ENCODE assay signal across 8 cellular contexts in genomic region chr7:24980695-24981543, GRCh38. TPM values are rescaled to one million over a fixed set of nuclear protein-coding genes. Genes with fewer than 3 reads are reported as not detected.
DNase-seq lines count a peak whose midpoint lies in the region; ATAC-seq and TF ChIP-seq lines count a peak whose summit lies in the region.

No MANE protein-coding gene starts in this region.

- CTCF ChIA-PET in CD8-positive, alpha-beta memory T cell (lab: Charles Lee) = interaction anchor here (0.5 to 7.3 kb wide), 24 partner anchors 9 to 169 kb away, joined by 3 to 86 read pairs (median 4); no protein-coding TSS in a partner anchor
- CTCF ChIA-PET in activated CD4-positive, alpha-beta T cell treated with anti-CD3 and anti-CD28 coated beads, Interleukin-2, amount 10 ng/mL, durations not matched to agents 7 days and 5 days (lab: Charles Lee) = interaction anchor here (0.6 to 4.0 kb wide), 14 partner anchors 10 to 169 kb away, joined by 3 to 27 read pairs (median 4); no protein-coding TSS in a partner anchor

- H3K9ac ChIP-seq in HUES48 (ENCODE audit: low read depth, low read length) (no peak overlapping the region), neural cell (ENCODE audit: low read length) (peak overlapping the region; percentile 60)

- no peaks in the 10 kb centered on the region for H3K36me3 ChIP-seq in CD8-positive, alpha-beta memory T cell (ENCODE audit: insufficient read depth, low read length)
- H3K36me3 ChIP-seq in HUES48 (ENCODE audit: control insufficient read depth, insufficient read depth, low read length) (no peaks in the 10 kb centered on the region), neural cell (ENCODE audit: insufficient read depth, low read length) (no peaks in the 10 kb centered on the region)

- peaks cover 0 to 17% (median 0%) of the 10 kb centered on the region in 3 donors for H3K36me3 Mint-ChIP-seq in CD8-positive, alpha-beta memory T cell
- H3K36me3 Mint-ChIP-seq in activated CD4-positive, alpha-beta T cell treated with anti-CD3 and anti-CD28 coated beads, Interleukin-2, amount 10 ng/mL, durations not matched to agents 7 days and 5 days (ENCODE audit: low read depth) = peaks cover 20% of the 10 kb centered on the region

- H3K27me3 ChIP-seq in CD8-positive, alpha-beta memory T cell (ENCODE audit: insufficient read depth, low read length, poor library complexity, severe bottlenecking) = no peaks in the 10 kb centered on the region
- H3K27me3 ChIP-seq in HUES48 (ENCODE audit: control insufficient read depth, insufficient read depth, low read length) = peaks cover 39% of the 10 kb centered on the region
- peaks cover 48% of the 10 kb centered on the region for H3K27me3 ChIP-seq in neural cell (ENCODE audit: insufficient read depth, low read depth, low read length)

- no peaks in the 10 kb centered on the region for H4K20me1 ChIP-seq in neural cell (ENCODE audit: insufficient read depth)

- peak in 1 of 5 donors; percentile 13 for DNase-seq in CD8-positive, alpha-beta memory T cell
- DNase-seq in activated CD4-positive, alpha-beta T cell treated with anti-CD3 and anti-CD28 coated beads, Interleukin-2, amount 10 ng/mL, durations not matched to agents 7 days and 5 days = peak; percentile 58
- DNase-seq in fibroblast of mammary gland (ENCODE audit: low read depth) (peak; percentile 44), cerebellar nuclear complex (lab: John Stamatoyannopoulos, UW) (no peak)

- H3K4me1 ChIP-seq in CD8-positive, alpha-beta memory T cell (ENCODE audit: insufficient read depth, low read length) = peaks cover 40% of the 10 kb centered on the region
- peaks cover 43% of the 10 kb centered on the region for H3K4me1 ChIP-seq in HUES48 (ENCODE audit: control insufficient read depth, insufficient read depth, low read length)

- POLR2A ChIA-PET in CD8-positive, alpha-beta memory T cell (lab: Charles Lee) = interaction anchor here (0.5 to 4.7 kb wide), 7 partner anchors 48 to 1403 kb away, joined by 3 to 51 read pairs (median 6); no protein-coding TSS in a partner anchor
- POLR2A ChIA-PET in activated CD4-positive, alpha-beta T cell treated with anti-CD3 and anti-CD28 coated beads, Interleukin-2, amount 10 ng/mL, durations not matched to agents 7 days and 5 days (lab: Charles Lee) = interaction anchor here (0.6 to 1.0 kb wide), 2 partner anchors 126 to 160 kb away, joined by 3 to 5 read pairs; no protein-coding TSS in a partner anchor

- ATAC-seq in GM21381 (IDR thresholded peaks at IDR 0.05; ENCODE audit: unreplicated experiment) (peak; percentile 10), GM18870 (IDR thresholded peaks at IDR 0.05; ENCODE audit: unreplicated experiment) (no peak)

- TF ChIP-seq RAD21 in neural cell (conservative IDR thresholded peaks at IDR 0.05) = peak; percentile 8

- peak overlapping the region; percentile 79 to 99 (median 96) for H3K27ac Mint-ChIP-seq in CD8-positive, alpha-beta memory T cell
- peak overlapping the region; percentile 93 for H3K27ac Mint-ChIP-seq in activated CD4-positive, alpha-beta T cell treated with anti-CD3 and anti-CD28 coated beads, Interleukin-2, amount 10 ng/mL, durations not matched to agents 7 days and 5 days

- no peaks in the 10 kb centered on the region for H3K79me2 ChIP-seq in neural cell (replicated peaks; ENCODE audit: insufficient read depth, low read length)

- H3K9me2 ChIP-seq in neural cell (ENCODE audit: insufficient read depth, low read length) = no peaks in the 10 kb centered on the region

- peak overlapping the region; percentile 87 to 99 (median 97) for H3K4me3 Mint-ChIP-seq in CD8-positive, alpha-beta memory T cell
- H3K4me3 Mint-ChIP-seq in activated CD4-positive, alpha-beta T cell treated with anti-CD3 and anti-CD28 coated beads, Interleukin-2, amount 10 ng/mL, durations not matched to agents 7 days and 5 days = peak overlapping the region; percentile 92

- no peaks in the 10 kb centered on the region for H3K27me3 Mint-ChIP-seq in CD8-positive, alpha-beta memory T cell
- peaks cover 8% of the 10 kb centered on the region for H3K27me3 Mint-ChIP-seq in activated CD4-positive, alpha-beta T cell treated with anti-CD3 and anti-CD28 coated beads, Interleukin-2, amount 10 ng/mL, durations not matched to agents 7 days and 5 days

- H2AFZ ChIP-seq in neural cell (ENCODE audit: low read depth, low read length) = peak overlapping the region; percentile 57

- no peaks in the 10 kb centered on the region for H3K9me3 ChIP-seq in CD8-positive, alpha-beta memory T cell (ENCODE audit: low read length)
- H3K9me3 ChIP-seq in HUES48 (ENCODE audit: control insufficient read depth, insufficient read depth, low read length) (0 out of 2 replicates have a peak, but pooled peaks cover 4% of the 10 kb centered on the region), neural cell (ENCODE audit: low read length) (no peaks in the 10 kb centered on the region)

- TF ChIP-seq CTCF in fibroblast of mammary gland (conservative IDR thresholded peaks at IDR 0.05; ENCODE audit: control insufficient read depth, insufficient read depth, low read depth, low read length) (no peak), neural cell (IDR thresholded peaks at IDR 0.05; ENCODE audit: poor library complexity, severe bottlenecking) (no peak)

- peaks cover 43 to 55% (median 55%) of the 10 kb centered on the region in 3 donors for H3K4me1 Mint-ChIP-seq in CD8-positive, alpha-beta memory T cell
- H3K4me1 Mint-ChIP-seq in activated CD4-positive, alpha-beta T cell treated with anti-CD3 and anti-CD28 coated beads, Interleukin-2, amount 10 ng/mL, durations not matched to agents 7 days and 5 days = peaks cover 53% of the 10 kb centered on the region

- H3K4me2 ChIP-seq in neural cell (ENCODE audit: low read length) = peak overlapping the region; percentile 33

- no peaks in the 10 kb centered on the region for H3K9me3 Mint-ChIP-seq in CD8-positive, alpha-beta memory T cell
- no peaks in the 10 kb centered on the region for H3K9me3 Mint-ChIP-seq in activated CD4-positive, alpha-beta T cell treated with anti-CD3 and anti-CD28 coated beads, Interleukin-2, amount 10 ng/mL, durations not matched to agents 7 days and 5 days

- H3K4me3 ChIP-seq in CD8-positive, alpha-beta memory T cell (ENCODE audit: low read length) = peak overlapping the region; percentile 96
- H3K4me3 ChIP-seq in HUES48 (ENCODE audit: low read depth, low read length) (peak overlapping the region; percentile 73), fibroblast of mammary gland (ENCODE audit: control insufficient read depth, low read depth, low read length) (peak overlapping the region; percentile 71), neural cell (ENCODE audit: low read length) (peak overlapping the region; percentile 89)

- no peak for TF ChIP-seq EP300 in neural cell (conservative IDR thresholded peaks at IDR 0.05; ENCODE audit: poor library complexity, severe bottlenecking)

- H3F3A ChIP-seq in neural cell (ENCODE audit: insufficient read depth, low read length, poor library complexity, severe bottlenecking) = no peaks in the 10 kb centered on the region

- peak overlapping the region; percentile 87 for H3K27ac ChIP-seq in CD8-positive, alpha-beta memory T cell (ENCODE audit: low read depth, low read length)
- H3K27ac ChIP-seq in HUES48 (ENCODE audit: low read depth, low read length) = peak overlapping the region; percentile 36
- no peak overlapping the region for H3K27ac ChIP-seq in neural cell (ENCODE audit: low read length)

TF ChIP-seq in neural cell, 6 proteins besides CTCF, POLR2A, EP300 and RAD21:
- no peak for TF ChIP-seq REST (IDR thresholded peaks at IDR 0.05; ENCODE audit: borderline replicate concordance)
- no peak for TF ChIP-seq EZH2 (IDR thresholded peaks at IDR 0.05; ENCODE audit: borderline replicate concordance, insufficient read depth, low read length, poor library complexity, severe bottlenecking)
- no peak for TF ChIP-seq TAF1 (IDR thresholded peaks at IDR 0.05; ENCODE audit: low read depth)
- no peak for TF ChIP-seq POLR2AphosphoS5 (IDR thresholded peaks at IDR 0.05)
- no peak for TF ChIP-seq SMC3 (conservative IDR thresholded peaks at IDR 0.05; ENCODE audit: poor library complexity)
- no peak for TF ChIP-seq MXI1 (conservative IDR thresholded peaks at IDR 0.05; ENCODE audit: poor library complexity, severe bottlenecking)

RNA-seq across cellular contexts. Expression of gene OSBPL3, which starts 0.9 kb away (rescaled TPM):
- 10 to 100 TPM; 71.7 to 72.5 TPM for total RNA-seq in CD8-positive, alpha-beta memory T cell
- polyA plus RNA-seq in CD8-positive, alpha-beta memory T cell = 16.4 TPM
- total RNA-seq in activated CD4-positive, alpha-beta T cell treated with anti-CD3 and anti-CD28 coated beads, Interleukin-2, amount 10 ng/mL, durations not matched to agents 7 days and 5 days = 10 to 100 TPM; 77.5 to 77.9 TPM
- polyA plus RNA-seq in neural cell = 0.26 and 0.68 TPM in 2 replicates
- polyA minus RNA-seq in neural cell = 0.93 and 0.97 TPM in 2 replicates

Comparison
In these comparisons a context has a peak if more than half of its experiments do, and no peak if none do; other contexts are left out.
1. DNase-seq: peak in activated CD4-positive, alpha-beta T cell treated with anti-CD3 and anti-CD28 coated beads, Interleukin-2, amount 10 ng/mL, durations not matched to agents 7 days and 5 days (single experiment) and fibroblast of mammary gland (single experiment); none in cerebellar nuclear complex (0 of 2).
2. Peak in every context shown above with its lines, with median percentiles within 50 percentile points of each other: H3K4me3 ChIP-seq.